8 cellular contexts compared by ENCODE assay signal in genomic region chr15:73081321-73081958, GRCh38. TPM values are rescaled to one million over a fixed set of nuclear protein-coding genes. Genes with fewer than 3 reads are reported as not detected.
DNase-seq lines count a peak whose midpoint lies in the region; ATAC-seq, FAIRE-seq and TF ChIP-seq lines count a peak whose summit lies in the region.

No MANE protein-coding gene starts in this region.

- 34 to 36% (median 35%) methylated on average over 3 of the region's 3 CpGs for WGBS in small intestine, 3 donors

- peak; percentile 59 to 79 for DNase-seq in cardiac muscle cell (ENCODE audit: low read depth in 1 of 2, low spot score in 1 of 2)
- DNase-seq in cardiac septum (ENCODE audit: low spot score) = no peak
- peak; percentile 17 for DNase-seq in NCI-H1092 (lab: John Stamatoyannopoulos, UW)
- peak; percentile 24 for DNase-seq in activated T-cell treated with anti-CD3 and anti-CD28 coated beads, Interleukin-2, amount 50 U/mL, for 1 hour
- no peak for DNase-seq in left ventricle myocardium superior
- DNase-seq in small intestine = peak; percentile 68

- no peaks in the 10 kb centered on the region for H3K9me3 ChIP-seq in cardiac muscle cell (ENCODE audit: low read depth)
- no peaks in the 10 kb centered on the region for H3K9me3 ChIP-seq in small intestine (ENCODE audit: control insufficient read depth, low read depth)

- no peak for FAIRE-seq in small intestine (lab: Jason Lieb, UNC)

- no peaks in the 10 kb centered on the region for H3K27me3 ChIP-seq in cardiac muscle cell
- no peaks in the 10 kb centered on the region for H3K27me3 ChIP-seq in small intestine (ENCODE audit: control insufficient read depth in 2 of 2, insufficient read depth in 2 of 2, low read length in 2 of 2)

- H3K36me3 ChIP-seq in cardiac muscle cell (no peaks in the 10 kb centered on the region), small intestine (ENCODE audit: control insufficient read depth in 2 of 2, insufficient read depth in 2 of 2, low read length in 2 of 2) (no peaks in the 10 kb centered on the region)

- peaks cover 8% of the 10 kb centered on the region for H3K4me1 ChIP-seq in cardiac muscle cell (ENCODE audit: low read depth)
- H3K4me1 ChIP-seq in small intestine (ENCODE audit: control insufficient read depth in 2 of 2, insufficient read depth in 1 of 2, low read depth in 1 of 2, low read length in 1 of 2) = peaks cover 2 to 3% of the 10 kb centered on the region in 2 donors

- ATAC-seq in left ventricle myocardium superior = peak; percentile 31
- ATAC-seq in HG03521 (IDR thresholded peaks at IDR 0.05; ENCODE audit: unreplicated experiment) = no peak
- no peak for ATAC-seq in GM18517 (IDR thresholded peaks at IDR 0.05; ENCODE audit: unreplicated experiment)

- peak; percentile 60 for TF ChIP-seq CTCF in cardiac muscle cell (IDR thresholded peaks at IDR 0.05; ENCODE audit: low read depth, low read length)

- H3K27ac ChIP-seq in cardiac muscle cell (no peak overlapping the region), small intestine (ENCODE audit: low read depth in 1 of 2, low read length in 1 of 2) (no peak overlapping the region)

- intact Hi-C loops in cardiac septum (cut with DNase I) (loop anchor here (2.0 to 5.0 kb wide), 2 partner anchors 285 to 359 kb away; no protein-coding TSS in a partner anchor), left ventricle myocardium superior (cut with micrococcal nuclease) (loop anchor here (10.0 kb wide), 1 partner anchor 287 kb away; no protein-coding TSS in a partner anchor)

- H3K4me3 ChIP-seq in cardiac muscle cell (no peak overlapping the region), small intestine (ENCODE audit: low read depth in 1 of 2, low read length in 2 of 2) (no peak overlapping the region)

RNA-seq across cellular contexts. Expression of gene NEO1, which starts 29.2 kb away (rescaled TPM):
- total RNA-seq in cardiac muscle cell = 28.2 and 37.4 TPM in 2 replicates
- polyA plus RNA-seq in cardiac muscle cell = 12.9 and 15.2 TPM in 2 replicates
- 8.7 TPM for total RNA-seq in cardiac septum
- total RNA-seq in left ventricle myocardium superior = 14.4 TPM
- 10 to 100 TPM in 2 of 3 donors, 1 to 10 TPM in 1; 8.4 to 28.8 (median 14.5) TPM for polyA plus RNA-seq in small intestine

Comparison
In these comparisons a context has a peak if more than half of its experiments do, and no peak if none do; other contexts are left out.
1. DNase-seq: peak in cardiac muscle cell (2 of 2), NCI-H1092 (single experiment), activated T-cell treated with anti-CD3 and anti-CD28 coated beads, Interleukin-2, amount 50 U/mL, for 1 hour (single experiment) and small intestine (single experiment); none in cardiac septum (single experiment) and left ventricle myocardium superior (single experiment).